ENCODE assay signal across 8 cellular contexts in the genomic region with DNA sequence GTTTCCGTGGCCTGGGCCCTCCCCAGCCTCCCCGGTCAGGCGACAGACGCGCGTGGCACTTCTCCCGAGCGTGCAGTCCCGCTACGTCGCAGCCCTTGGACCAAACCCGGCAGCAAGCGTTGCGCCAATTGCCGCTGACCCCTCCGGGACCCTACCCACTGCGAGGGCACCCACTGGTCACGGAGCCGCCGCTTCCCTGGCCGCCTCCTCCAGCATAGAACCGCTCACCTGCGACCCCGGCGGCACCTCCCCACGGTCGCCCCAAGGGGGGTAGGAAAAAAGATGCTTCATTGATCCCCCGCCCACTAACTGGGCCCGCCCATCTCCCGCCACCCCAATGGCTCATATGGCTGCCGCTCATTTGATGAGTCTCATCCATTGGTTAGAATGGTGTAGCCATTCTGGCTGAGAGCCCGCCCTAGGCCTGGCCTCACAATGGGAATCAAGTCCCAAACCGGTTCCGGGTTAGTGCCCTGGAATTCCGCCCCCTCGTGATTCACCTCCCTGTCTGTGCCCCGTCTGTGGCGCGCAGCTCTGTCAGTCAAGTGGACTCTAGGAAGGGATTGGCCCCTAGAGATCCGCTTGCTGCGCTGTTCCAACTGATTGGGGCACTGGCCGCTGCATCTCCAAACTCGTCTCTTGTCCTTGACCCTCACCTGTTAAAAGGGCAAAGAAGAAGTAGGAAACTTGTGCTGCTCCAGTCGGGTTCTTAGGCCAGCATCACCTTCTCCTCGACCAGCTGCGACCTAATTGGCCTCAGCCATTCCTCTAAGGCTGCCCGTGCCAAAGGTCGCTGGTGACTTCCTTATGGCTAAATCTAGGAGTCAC. TPM values are rescaled to one million over a fixed set of nuclear protein-coding genes. Genes with fewer than 3 reads are reported as not detected.
DNase-seq lines count a peak whose midpoint lies in the region; ATAC-seq, FAIRE-seq and TF ChIP-seq lines count a peak whose summit lies in the region.

Gene MSANTD4, minus strand, starts transcription at position 274 of the 828 bp plus-strand sequence. CDS start 11,323 bp downstream, outside the sequence.

- no peak within 1 kb of the TSS for H3K27ac ChIP-seq in KMS-11
- peak within 1 kb of the TSS; percentile 82 to 86 (median 84) for H3K27ac ChIP-seq in esophagus muscularis mucosa (replicated peaks in 1 of 4)
- peak within 1 kb of the TSS; percentile 40 for H3K27ac ChIP-seq in muscle layer of duodenum (ENCODE audit: low read length)

- peaks cover 10% of the 10 kb centered on the region for H3K4me1 ChIP-seq in KMS-11 (ENCODE audit: low read depth, poor library complexity, severe bottlenecking)
- H3K4me1 ChIP-seq in esophagus muscularis mucosa = peaks cover 29 to 43% (median 38%) of the 10 kb centered on the region in 4 donors
- peaks cover 8 to 22% of the 10 kb centered on the region in 2 donors for H3K4me1 ChIP-seq in muscle layer of duodenum (ENCODE audit: control insufficient read depth in 1 of 2, insufficient read depth in 2 of 2, low read length in 2 of 2)

- H3K4me3 ChIP-seq in KMS-11 (IDR thresholded peaks at IDR 0.05; ENCODE audit: insufficient read depth, low read depth, low read length) (no peak within 1 kb of the TSS), esophagus muscularis mucosa (peak within 1 kb of the TSS; percentile 65 to 91 (median 81)), muscle layer of duodenum (ENCODE audit: low read depth in 1 of 2, low read length in 2 of 2) (peak within 1 kb of the TSS; percentile 88 to 97)

- DNase-seq in DMS153 treated with DMSO at 0.1 percent for 48 hours (lab: John Stamatoyannopoulos, UW; ENCODE audit: unreplicated experiment) = peak; percentile 98
- DNase-seq in RCC 7860 (ENCODE audit: low spot score) = peak; percentile 94
- DNase-seq in activated T-cell treated with anti-CD3 and anti-CD28 coated beads, Interleukin-2, amount 50 U/mL, for 72 hours = peak; percentile 96 to 97
- peak; percentile 100 for DNase-seq in esophagus muscularis mucosa (ENCODE audit: extremely low spot score)
- peak; percentile 93 to 97 for DNase-seq in stimulated activated CD8-positive, alpha-beta memory T cell treated with anti-CD3 and anti-CD28 coated beads, Interleukin-7, amount 100 ng/mL, for 4 hours (ENCODE audit: low read depth in 2 of 2)

- peak within 1 kb of the TSS; percentile 55 for H3K4me2 ChIP-seq in KMS-11

- no peaks in the 10 kb centered on the region for H3K27me3 Mint-ChIP-seq in activated T-cell treated with anti-CD3 and anti-CD28 coated beads, Interleukin-2, amount 50 U/mL, for 72 hours (ENCODE audit: low read depth)

- peak within 1 kb of the TSS; percentile 82 to 95 for H3K4me3 Mint-ChIP-seq in activated T-cell treated with anti-CD3 and anti-CD28 coated beads, Interleukin-2, amount 50 U/mL, for 72 hours

- no peaks in the 10 kb centered on the region for H3K36me3 ChIP-seq in KMS-11 (ENCODE audit: insufficient read depth)
- H3K36me3 ChIP-seq in esophagus muscularis mucosa = no peaks in the 10 kb centered on the region
- no peaks in the 10 kb centered on the region for H3K36me3 ChIP-seq in muscle layer of duodenum (ENCODE audit: control insufficient read depth in 1 of 2, insufficient read depth in 2 of 2, low read length in 2 of 2)

- peak; percentile 91 for FAIRE-seq in RCC 7860 (lab: Jason Lieb, UNC)

- TF ChIP-seq POLR2A in esophagus muscularis mucosa (IDR thresholded peaks at IDR 0.05; ENCODE audit: low read depth) = peak; percentile 22

- TF ChIP-seq EP300 in esophagus muscularis mucosa (IDR thresholded peaks at IDR 0.05) = no peak

- H4K20me1 ChIP-seq in KMS-11 (ENCODE audit: insufficient read depth) = no peaks in the 10 kb centered on the region

- H2AFZ ChIP-seq in KMS-11 (ENCODE audit: low read depth) = peak within 1 kb of the TSS; percentile 78

- 6% methylated on average over 16 of the region's 48 CpGs for WGBS in esophagus muscularis mucosa

- H3K9me3 ChIP-seq in esophagus muscularis mucosa (no peaks in the 10 kb centered on the region), muscle layer of duodenum (ENCODE audit: control insufficient read depth in 1 of 2, low read length in 2 of 2) (no peaks in the 10 kb centered on the region)

- peak within 1 kb of the TSS; percentile 91 for H3K27ac Mint-ChIP-seq in activated T-cell treated with anti-CD3 and anti-CD28 coated beads, Interleukin-2, amount 50 U/mL, for 72 hours

- ATAC-seq in GM21723 (IDR thresholded peaks at IDR 0.05; ENCODE audit: unreplicated experiment) = peak; percentile 99
- ATAC-seq in activated T-cell treated with anti-CD3 and anti-CD28 coated beads, Interleukin-2, amount 50 U/mL, for 72 hours (replicated peaks in 1 of 2) = peak; percentile 96

- peaks cover 44% of the 10 kb centered on the region for H3K4me1 Mint-ChIP-seq in activated T-cell treated with anti-CD3 and anti-CD28 coated beads, Interleukin-2, amount 50 U/mL, for 72 hours (ENCODE audit: low read depth)

- intact Hi-C loops in esophagus muscularis mucosa (cut with DNase I) = loop anchor here (5.0 kb wide), 1 partner anchor 55 kb away; the partner anchor contains the start of genes AASDHPPT and KBTBD3

- no peaks in the 10 kb centered on the region for H3K27me3 ChIP-seq in KMS-11 (ENCODE audit: insufficient read depth, low read depth)
- H3K27me3 ChIP-seq in esophagus muscularis mucosa = no peaks in the 10 kb centered on the region
- no peaks in the 10 kb centered on the region for H3K27me3 ChIP-seq in muscle layer of duodenum (ENCODE audit: low read depth, low read length)

- H3K79me2 ChIP-seq in KMS-11 (ENCODE audit: insufficient read depth, low read depth) = 0 out of 2 replicates have a peak, but pooled peaks cover 9% of the 10 kb centered on the region

- peaks cover 2 to 4% of the 10 kb centered on the region in 2 donors for H3K9me3 Mint-ChIP-seq in activated T-cell treated with anti-CD3 and anti-CD28 coated beads, Interleukin-2, amount 50 U/mL, for 72 hours

- H3K9ac ChIP-seq in KMS-11 = peak within 1 kb of the TSS; percentile 56; the same call in 1 of the 2 replicates

- peaks cover 10 to 27% of the 10 kb centered on the region in 2 donors for H3K36me3 Mint-ChIP-seq in activated T-cell treated with anti-CD3 and anti-CD28 coated beads, Interleukin-2, amount 50 U/mL, for 72 hours (ENCODE audit: insufficient read depth in 2 of 2)

- TF ChIP-seq CTCF in KMS-11 (conservative IDR thresholded peaks at IDR 0.05; ENCODE audit: low read depth, low read length) (no peak), esophagus muscularis mucosa (IDR thresholded peaks at IDR 0.05) (peak in 2 of 3 experiments; percentile 4 to 18)

RNA-seq across cellular contexts. Expression of gene MSANTD4, which starts in this region (rescaled TPM):
- 10 to 100 TPM; 13.9 to 15.4 TPM for total RNA-seq in activated T-cell treated with anti-CD3 and anti-CD28 coated beads, Interleukin-2, amount 50 U/mL, for 72 hours
- 10 to 100 TPM; 22.5 to 32.8 (median 25.6) TPM for total RNA-seq in esophagus muscularis mucosa
